28 cellular contexts compared by ENCODE assay signal in genomic region chr6:80098392-80098791, GRCh38.
"Had no signal": no experiment of that assay in that cellular context is flagged by ENCODE, and none has a peak within 500 bp of the region (broad histone marks: within the 10 kb centered on the region; RNA-seq: fewer than 3 reads in every experiment).

No MANE protein-coding gene starts in this region.

- H3K36me3 ChIP-seq: adrenal gland, ascending aorta, breast epithelium, cardiac muscle cell, esophagus muscularis mucosa, WERI-Rb-1 had no signal

- H3K9me3 ChIP-seq: ascending aorta, breast epithelium, esophagus muscularis mucosa had no signal

- H3K27ac ChIP-seq: adrenal gland, ascending aorta, breast epithelium, cardiac muscle cell, coronary artery, dorsolateral prefrontal cortex, esophagus muscularis mucosa, WERI-Rb-1 had no signal

- DNase-seq: activated B cell treated with CpG ODN at 0.5 μM for 24 hours; activated CD4-positive, alpha-beta T cell treated with anti-CD3 and anti-CD28 coated beads for 48 hours; activated CD4-positive, alpha-beta T cell treated with anti-CD3 and anti-CD28 coated beads, Interleukin-2, amount 50 U/mL, for 1 hour; activated CD4-positive, alpha-beta T cell treated with anti-CD3 and anti-CD28 coated beads, Interleukin-2, amount 50 U/mL, for 48 hours; activated CD8-positive, alpha-beta memory T cell treated with anti-CD3 and anti-CD28 coated beads for 24 hours; activated CD8-positive, alpha-beta T cell treated with anti-CD3 and anti-CD28 coated beads for 36 hours; activated effector memory CD4-positive, alpha-beta T cell treated with anti-CD3 and anti-CD28 coated beads, Interleukin-2, amount 50 U/mL, for 16 hours; activated naive CD4-positive, alpha-beta T cell treated with anti-CD3 and anti-CD28 coated beads for 36 hours; activated naive CD8-positive, alpha-beta T cell treated with anti-CD3 and anti-CD28 coated beads for 36 hours; activated naive CD8-positive, alpha-beta T cell treated with anti-CD3 and anti-CD28 coated beads, Interleukin-2, amount 50 U/mL, for 24 hours; activated T-cell treated with anti-CD3 and anti-CD28 coated beads, Interleukin-2, amount 50 U/mL, for 48 hours; adrenal gland; dorsolateral prefrontal cortex; effector memory CD4-positive, alpha-beta T cell; endodermal cell; foreskin fibroblast; head of caudate nucleus; T-helper 1 cell; T-helper 17 cell; T1000; WERI-Rb-1 had no signal

- H3K4me1 ChIP-seq: adrenal gland, ascending aorta, breast epithelium, esophagus muscularis mucosa had no signal

- ATAC-seq: activated CD4-positive, CD25-positive, alpha-beta regulatory T cell treated with anti-CD3 and anti-CD28 coated beads, Interleukin-2, amount 50 U/mL, for 24 hours; activated CD8-positive, alpha-beta T cell treated with anti-CD3 and anti-CD28 coated beads for 36 hours; activated naive CD8-positive, alpha-beta T cell treated with anti-CD3 and anti-CD28 coated beads, Interleukin-2, amount 50 U/mL, for 24 hours; T-helper 17 cell had no signal

- H3K4me3 ChIP-seq: adrenal gland, ascending aorta, breast epithelium, cardiac muscle cell, coronary artery, dorsolateral prefrontal cortex, esophagus muscularis mucosa had no signal

- FAIRE-seq: frontal cortex had no signal
